Comparison of ENCODE assay signal across 8 cellular contexts in the genomic region with DNA sequence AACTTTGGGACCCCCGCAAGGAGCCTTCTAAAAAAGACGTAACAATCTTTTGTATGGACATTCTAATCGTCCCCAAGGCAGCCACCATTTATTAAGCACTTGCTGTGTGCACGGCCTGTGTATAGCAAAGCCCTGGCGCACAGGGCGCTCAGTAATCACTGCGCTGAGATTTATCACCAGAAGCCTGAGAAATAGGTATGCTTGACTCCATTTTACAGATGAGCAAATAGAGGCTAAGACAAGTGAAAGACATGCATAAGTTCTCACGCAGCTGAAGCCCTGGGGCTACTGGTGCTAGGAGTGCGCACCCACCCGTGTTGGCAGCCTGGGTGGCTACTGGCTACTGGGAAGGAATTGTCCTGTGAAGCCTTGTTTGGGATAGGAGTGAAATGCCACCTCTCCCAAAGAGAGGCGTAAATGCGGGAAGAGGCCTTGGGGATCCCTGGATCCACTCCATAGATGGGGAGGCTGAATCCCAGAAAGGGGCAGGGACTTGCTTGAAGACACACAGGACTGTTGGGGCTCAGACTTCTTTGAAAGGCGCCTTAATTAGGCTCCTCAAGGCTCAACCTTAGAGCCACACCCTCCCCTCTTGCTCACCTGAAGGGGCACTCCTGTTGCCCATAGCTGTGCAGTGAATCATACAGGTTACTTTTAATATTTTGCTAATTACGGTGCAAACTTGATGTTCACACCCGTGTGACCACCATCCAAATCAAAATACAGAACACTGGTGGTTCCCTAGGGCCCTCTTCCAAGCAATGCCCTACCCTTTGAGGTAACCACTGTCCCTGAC. TPM values are rescaled to one million over a fixed set of nuclear protein-coding genes. Genes with fewer than 3 reads are reported as not detected.
DNase-seq lines count a peak whose midpoint lies in the region; ATAC-seq and TF ChIP-seq lines count a peak whose summit lies in the region.

No MANE protein-coding gene starts in this region.

- POLR2A ChIA-PET in AG04450 (lab: Yijun Ruan, JAX), result interaction anchor here (0.6 to 0.7 kb wide), 2 partner anchors 38 to 150 kb away, joined by 5 to 8 read pairs; no protein-coding TSS in a partner anchor

- 23% methylated on average over 15 of the region's 15 CpGs for WGBS in suprapubic skin

- peak overlapping the region; percentile 79 for H3K4me3 Mint-ChIP-seq in activated T-helper 2 cell treated with anti-CD3 and anti-CD28 coated beads, Interferon-gamma antibody, Interleukin-2, Interleukin-4, amounts not matched to agents 10 μg/mL and 5 μg/mL and 100 μg/mL, durations not matched to agents 14 hours and 24 hours and 36 hours (ENCODE audit: low read depth)

- TF ChIP-seq EP300 in suprapubic skin (IDR thresholded peaks at IDR 0.05), result no peak

- no peaks in the 10 kb centered on the region; the same call in 1 of the 2 replicates for H3K4me1 ChIP-seq in iPS-20b (ENCODE audit: insufficient read depth, low read length)
- peaks cover 37% of the 10 kb centered on the region for H3K4me1 ChIP-seq in suprapubic skin

- intact Hi-C loops in activated T-helper 2 cell treated with anti-CD3 and anti-CD28 coated beads, Interferon-gamma antibody, Interleukin-2, Interleukin-4, amounts not matched to agents 10 μg/mL and 5 μg/mL and 100 μg/mL, durations not matched to agents 14 hours and 24 hours and 36 hours (cut with micrococcal nuclease), result loop anchor here (1.0 to 5.0 kb wide), 3 partner anchors 33 to 128 kb away; a partner anchor contains a TSS

- H3K27me3 ChIP-seq in AG04450 (ENCODE audit: control insufficient read depth, insufficient read depth, low read length) (no peaks in the 10 kb centered on the region), H7 (ENCODE audit: control insufficient read depth, insufficient read depth, low read length) (peaks cover 1% of the 10 kb centered on the region; the same call in 1 of the 2 replicates), iPS-20b (ENCODE audit: insufficient read depth, low read length) (peaks cover 15% of the 10 kb centered on the region; the same call in 1 of the 2 replicates), suprapubic skin (no peaks in the 10 kb centered on the region)

- no peak for TF ChIP-seq CTCF in AG04450 (IDR thresholded peaks at IDR 0.05; ENCODE audit: low read depth, low read length)
- no peak for TF ChIP-seq CTCF in suprapubic skin (IDR thresholded peaks at IDR 0.05)

- H3K9me3 ChIP-seq in AG04450 (ENCODE audit: control insufficient read depth, insufficient read depth, low read length) (no peaks in the 10 kb centered on the region), iPS-20b (ENCODE audit: insufficient read depth, low read depth, low read length) (no peaks in the 10 kb centered on the region), suprapubic skin (no peaks in the 10 kb centered on the region)

- peaks cover 12% of the 10 kb centered on the region for H3K27me3 Mint-ChIP-seq in activated T-helper 2 cell treated with anti-CD3 and anti-CD28 coated beads, Interferon-gamma antibody, Interleukin-2, Interleukin-4, amounts not matched to agents 10 μg/mL and 5 μg/mL and 100 μg/mL, durations not matched to agents 14 hours and 24 hours and 36 hours (ENCODE audit: low read depth)

- H3K4me1 Mint-ChIP-seq in activated T-helper 2 cell treated with anti-CD3 and anti-CD28 coated beads, Interferon-gamma antibody, Interleukin-2, Interleukin-4, amounts not matched to agents 10 μg/mL and 5 μg/mL and 100 μg/mL, durations not matched to agents 14 hours and 24 hours and 36 hours (ENCODE audit: low read depth), result peaks cover 4% of the 10 kb centered on the region

- H3K36me3 ChIP-seq in H7 (replicated peaks; ENCODE audit: control insufficient read depth, insufficient read depth, low read length) (no peaks in the 10 kb centered on the region; the same call in 1 of the 2 replicates), iPS-20b (ENCODE audit: insufficient read depth, low read depth, low read length) (no peaks in the 10 kb centered on the region), suprapubic skin (no peaks in the 10 kb centered on the region)

- peak overlapping the region; percentile 27; the same call in 1 of the 2 replicates for H3K9ac ChIP-seq in iPS-20b (ENCODE audit: low read depth, low read length)

- H3K36me3 Mint-ChIP-seq in activated T-helper 2 cell treated with anti-CD3 and anti-CD28 coated beads, Interferon-gamma antibody, Interleukin-2, Interleukin-4, amounts not matched to agents 10 μg/mL and 5 μg/mL and 100 μg/mL, durations not matched to agents 14 hours and 24 hours and 36 hours (ENCODE audit: low read depth), result no peaks in the 10 kb centered on the region

- no peak overlapping the region for H3K27ac Mint-ChIP-seq in activated T-helper 2 cell treated with anti-CD3 and anti-CD28 coated beads, Interferon-gamma antibody, Interleukin-2, Interleukin-4, amounts not matched to agents 10 μg/mL and 5 μg/mL and 100 μg/mL, durations not matched to agents 14 hours and 24 hours and 36 hours

- H3K27ac ChIP-seq in AG04450 (ENCODE audit: low read depth, low read length) (no peak overlapping the region), iPS-20b (ENCODE audit: low read length) (no peak overlapping the region), suprapubic skin (peak overlapping the region; percentile 79)

- no peak for ATAC-seq in HG03460 (IDR thresholded peaks at IDR 0.05; ENCODE audit: unreplicated experiment)

- DNase-seq in AG04450 (ENCODE audit: low read depth, low spot score), result no peak
- peak; percentile 53 for DNase-seq in H7
- DNase-seq in activated T-helper 2 cell treated with anti-CD3 and anti-CD28 coated beads, Interferon-gamma antibody, Interleukin-2, Interleukin-4, amounts not matched to agents 10 μg/mL and 5 μg/mL and 100 μg/mL, durations not matched to agents 14 hours and 24 hours and 36 hours (ENCODE audit: low spot score), result no peak
- DNase-seq in suprapubic skin (ENCODE audit: low spot score in 2 of 2), result no peak
- no peak for DNase-seq in NOMO-1 treated with DMSO at 0.1 percent for 48 hours (lab: John Stamatoyannopoulos, UW; ENCODE audit: unreplicated experiment)
- DNase-seq in mucosa of gallbladder (ENCODE audit: low spot score), result no peak

- H3K4me3 ChIP-seq in AG04450 (ENCODE audit: low read depth, low read length) (peak overlapping the region; percentile 64), H7 (ENCODE audit: insufficient read depth, low read depth, low read length) (peak overlapping the region; percentile 62), iPS-20b (ENCODE audit: low read length) (peak overlapping the region; percentile 72), suprapubic skin (peak overlapping the region; percentile 77)

- CTCF ChIA-PET in AG04450 (lab: Charles Lee), result interaction anchor here (0.6 to 1.2 kb wide), 2 partner anchors 25 to 257 kb away, joined by 4 read pairs; no protein-coding TSS in a partner anchor

- no peaks in the 10 kb centered on the region for H3K9me3 Mint-ChIP-seq in activated T-helper 2 cell treated with anti-CD3 and anti-CD28 coated beads, Interferon-gamma antibody, Interleukin-2, Interleukin-4, amounts not matched to agents 10 μg/mL and 5 μg/mL and 100 μg/mL, durations not matched to agents 14 hours and 24 hours and 36 hours

- no peak for TF ChIP-seq POLR2A in suprapubic skin (IDR thresholded peaks at IDR 0.05)

RNA-seq across cellular contexts. Expression of a gene that starts 0.6 kb away (rescaled TPM):
- polyA plus RNA-seq in AG04450 (2011; rRNA removed), result 4.0 and 5.2 TPM in 2 replicates
- 5.0 and 6.2 TPM in 2 replicates for polyA minus RNA-seq in AG04450 (2011; rRNA and poly(A)+ RNA removed)
- 12.3 and 12.9 TPM in 2 replicates for total RNA-seq in H7 (2014; rRNA removed; shearing (Covaris generic))
- total RNA-seq in activated T-helper 2 cell treated with anti-CD3 and anti-CD28 coated beads, Interferon-gamma antibody, Interleukin-2, Interleukin-4, amounts not matched to agents 10 μg/mL and 5 μg/mL and 100 μg/mL, durations not matched to agents 14 hours and 24 hours and 36 hours, result 1.4 and 1.6 TPM in 2 replicates
- total RNA-seq in suprapubic skin (10 to 100 TPM; 11.2 to 21.1 (median 14.6) TPM), mucosa of gallbladder (20.6 TPM)

RNA-seq across cellular contexts. Expression of a gene that starts 30.7 kb away (rescaled TPM):
- polyA plus RNA-seq in AG04450 (2011; rRNA removed), result 13.7 and 24.0 TPM in 2 replicates
- 19.0 and 26.1 TPM in 2 replicates for polyA minus RNA-seq in AG04450 (2011; rRNA and poly(A)+ RNA removed)
- total RNA-seq in H7 (2014; rRNA removed; shearing (Covaris generic)), result 26.1 and 27.5 TPM in 2 replicates
- total RNA-seq in activated T-helper 2 cell treated with anti-CD3 and anti-CD28 coated beads, Interferon-gamma antibody, Interleukin-2, Interleukin-4, amounts not matched to agents 10 μg/mL and 5 μg/mL and 100 μg/mL, durations not matched to agents 14 hours and 24 hours and 36 hours, result 149 and 157 TPM in 2 replicates
- total RNA-seq in suprapubic skin (10 to 100 TPM; 54.5 to 97.4 (median 72.9) TPM), mucosa of gallbladder (74.0 TPM)

RNA-seq across cellular contexts. Expression of a gene that starts 39.9 kb away (rescaled TPM):
- polyA plus RNA-seq in AG04450 (2011; rRNA removed), result 27.5 and 33.9 TPM in 2 replicates
- polyA minus RNA-seq in AG04450 (2011; rRNA and poly(A)+ RNA removed), result 31.3 and 37.8 TPM in 2 replicates
- total RNA-seq in H7 (2014; rRNA removed; shearing (Covaris generic)), result 24.2 and 26.1 TPM in 2 replicates
- total RNA-seq in activated T-helper 2 cell treated with anti-CD3 and anti-CD28 coated beads, Interferon-gamma antibody, Interleukin-2, Interleukin-4, amounts not matched to agents 10 μg/mL and 5 μg/mL and 100 μg/mL, durations not matched to agents 14 hours and 24 hours and 36 hours, result 27.1 and 30.5 TPM in 2 replicates
- 10 to 100 TPM; 25.6 to 38.0 (median 33.8) TPM for total RNA-seq in suprapubic skin
- total RNA-seq in mucosa of gallbladder, result 20.3 TPM
